ENCODE assay signal across 12 cellular contexts in genomic region chr19:14352526-14352925, GRCh38.
"Had no signal": no experiment of that assay in that cellular context is flagged by ENCODE, and none has a peak within 500 bp of the region (broad histone marks: within the 10 kb centered on the region; RNA-seq: fewer than 3 reads in every experiment).

No MANE protein-coding gene starts in this region.

- H3K27me3 ChIP-seq: neural progenitor cell, ovary, thyroid gland had no signal

- H3K27ac Mint-ChIP-seq: mesothelial cell of epicardium; neural progenitor cell; stimulated activated naive B cell treated with anti-CD40 and anti-IgM and Interleukin-4, amounts not matched to agents 10 μg/mL and 1 μg/mL and 100 μg/mL, for 72 hours had no signal

- H3K9ac ChIP-seq: neural progenitor cell had no signal

- H3K4me3 Mint-ChIP-seq: activated naive CD4-positive, alpha-beta T cell treated with anti-CD3 and anti-CD28 coated beads, Interleukin-2, amount 50 U/mL, for 24 hours; mesothelial cell of epicardium; neural progenitor cell; stimulated activated naive B cell treated with anti-CD40 and anti-IgM and Interleukin-4, amounts not matched to agents 10 μg/mL and 1 μg/mL and 100 μg/mL, for 72 hours; T-helper 2 cell treated with Interferon-gamma antibody and Interleukin-4, amounts not matched to agents 5 μg/mL and 100 μg/mL, for 36 hours had no signal

- H3K4me1 ChIP-seq: neural progenitor cell had no signal

- H3K9me3 ChIP-seq: lower lobe of right lung, ovary, thyroid gland had no signal

- ATAC-seq: left cardiac atrium; lower lobe of right lung; stimulated activated naive B cell treated with anti-CD40 and anti-IgM and Interleukin-4, amounts not matched to agents 10 μg/mL and 1 μg/mL and 100 μg/mL, for 72 hours had no signal

- H3K36me3 Mint-ChIP-seq: activated naive CD4-positive, alpha-beta T cell treated with anti-CD3 and anti-CD28 coated beads, Interleukin-2, amount 50 U/mL, for 24 hours; mesothelial cell of epicardium; neural progenitor cell; stimulated activated naive B cell treated with anti-CD40 and anti-IgM and Interleukin-4, amounts not matched to agents 10 μg/mL and 1 μg/mL and 100 μg/mL, for 72 hours had no signal

- H3K36me3 ChIP-seq: lower lobe of right lung, neural progenitor cell, ovary, thyroid gland had no signal

- H3K27me3 Mint-ChIP-seq: activated naive CD4-positive, alpha-beta T cell treated with anti-CD3 and anti-CD28 coated beads, Interleukin-2, amount 50 U/mL, for 24 hours; stimulated activated naive B cell treated with anti-CD40 and anti-IgM and Interleukin-4, amounts not matched to agents 10 μg/mL and 1 μg/mL and 100 μg/mL, for 72 hours had no signal

- DNase-seq: activated CD8-positive, alpha-beta memory T cell treated with anti-CD3 and anti-CD28 coated beads, Interleukin-2, amount 50 U/mL, for 48 hours; amniotic stem cell; left cardiac atrium; lower lobe of right lung; ovary; stimulated activated naive B cell treated with anti-CD40 and anti-IgM and Interleukin-4, amounts not matched to agents 10 μg/mL and 1 μg/mL and 100 μg/mL, for 72 hours; thyroid gland had no signal

- H3K4me2 ChIP-seq: neural progenitor cell had no signal

- H3K9me3 Mint-ChIP-seq: activated naive CD4-positive, alpha-beta T cell treated with anti-CD3 and anti-CD28 coated beads, Interleukin-2, amount 50 U/mL, for 24 hours; activated T-helper 2 cell treated with anti-CD3 and anti-CD28 coated beads, Interferon-gamma antibody, Interleukin-2, Interleukin-4, amounts not matched to agents 10 μg/mL and 5 μg/mL and 100 μg/mL, durations not matched to agents 14 hours and 24 hours and 36 hours; mesothelial cell of epicardium; neural progenitor cell; stimulated activated naive B cell treated with anti-CD40 and anti-IgM and Interleukin-4, amounts not matched to agents 10 μg/mL and 1 μg/mL and 100 μg/mL, for 72 hours; T-helper 2 cell treated with Interferon-gamma antibody and Interleukin-4, amounts not matched to agents 5 μg/mL and 100 μg/mL, for 36 hours had no signal

- H3K27ac ChIP-seq: lower lobe of right lung, neural progenitor cell, ovary, thyroid gland had no signal

- H3K4me3 ChIP-seq: lower lobe of right lung, neural progenitor cell, ovary, thyroid gland had no signal

- H2AFZ ChIP-seq: neural progenitor cell had no signal
